Comparison of ENCODE assay signal across 9 cellular contexts in genomic region chr1:203692565-203693470, GRCh38.
DNase-seq lines count a peak whose midpoint lies in the region; ATAC-seq and TF ChIP-seq lines count a peak whose summit lies in the region.
"Had no signal": no experiment of that assay in that cellular context is flagged by ENCODE, and none has a peak within 500 bp of the region (broad histone marks: within the 10 kb centered on the region; RNA-seq: fewer than 3 reads in every experiment).

No MANE protein-coding gene starts in this region.

- H3K27me3 ChIP-seq in mucosa of stomach (ENCODE audit: control insufficient read depth, insufficient read depth, low read length) = no peaks in the 10 kb centered on the region

- H3K36me3 ChIP-seq in mucosa of stomach (ENCODE audit: control insufficient read depth, insufficient read depth, low read length) = no peaks in the 10 kb centered on the region

- DNase-seq in ELF-1 (ENCODE audit: low read depth, low spot score) = peak; percentile 56
- peak; percentile 97 for DNase-seq in RPMI7951 (ENCODE audit: low read depth)
- no peak for DNase-seq in endothelial cell (ENCODE audit: low spot score)
- DNase-seq in DMS53 treated with DMSO at 0.1 percent for 48 hours (lab: John Stamatoyannopoulos, UW; ENCODE audit: unreplicated experiment) = no peak
- DNase-seq in activated naive CD4-positive, alpha-beta T cell treated with anti-CD3 and anti-CD28 coated beads, Interleukin-2, amount 50 U/mL, for 16 hours = no peak

- no peak overlapping the region for H3K4me3 ChIP-seq in mucosa of stomach (ENCODE audit: low read length)

- H3K27ac Mint-ChIP-seq in endothelial cell (ENCODE audit: unreplicated experiment) = peak overlapping the region; percentile 96

- H3K4me1 ChIP-seq in mucosa of stomach (ENCODE audit: control insufficient read depth, insufficient read depth, low read length) = peaks cover 34% of the 10 kb centered on the region

- H3K9me3 ChIP-seq in mucosa of stomach (ENCODE audit: control insufficient read depth, low read length) = no peaks in the 10 kb centered on the region

- H3K9me3 Mint-ChIP-seq in endothelial cell (ENCODE audit: unreplicated experiment) = no peaks in the 10 kb centered on the region
- H3K9me3 Mint-ChIP-seq: neural crest cell had no signal

- peak overlapping the region; percentile 20 for H3K9ac ChIP-seq in mucosa of stomach (ENCODE audit: low read length)

- peaks cover 62% of the 10 kb centered on the region for H3K4me1 Mint-ChIP-seq in endothelial cell (ENCODE audit: unreplicated experiment)

- peaks cover 9% of the 10 kb centered on the region for H3K27me3 Mint-ChIP-seq in endothelial cell (ENCODE audit: unreplicated experiment)

- peak overlapping the region; percentile 62 for H3K4me3 Mint-ChIP-seq in endothelial cell (ENCODE audit: unreplicated experiment)
- H3K4me3 Mint-ChIP-seq: neural crest cell had no signal

- no peak for TF ChIP-seq CTCF in endothelial cell (IDR thresholded peaks at IDR 0.05; ENCODE audit: unreplicated experiment)

- H3K36me3 Mint-ChIP-seq in endothelial cell (ENCODE audit: low read depth, unreplicated experiment) = peaks cover 29% of the 10 kb centered on the region

- no peak for ATAC-seq in HG03442 (IDR thresholded peaks at IDR 0.05; ENCODE audit: unreplicated experiment)
- ATAC-seq in GM18909 (IDR thresholded peaks at IDR 0.05; ENCODE audit: poor library complexity, unreplicated experiment) = no peak

Comparison
In these comparisons a context has a peak if more than half of its experiments do, and no peak if none do; other contexts are left out.
1. DNase-seq: peak in ELF-1 (single experiment) and RPMI7951 (single experiment); none in endothelial cell (single experiment), DMS53 treated with DMSO at 0.1 percent for 48 hours (single experiment) and activated naive CD4-positive, alpha-beta T cell treated with anti-CD3 and anti-CD28 coated beads, Interleukin-2, amount 50 U/mL, for 16 hours (single experiment).